In the genomic region with DNA sequence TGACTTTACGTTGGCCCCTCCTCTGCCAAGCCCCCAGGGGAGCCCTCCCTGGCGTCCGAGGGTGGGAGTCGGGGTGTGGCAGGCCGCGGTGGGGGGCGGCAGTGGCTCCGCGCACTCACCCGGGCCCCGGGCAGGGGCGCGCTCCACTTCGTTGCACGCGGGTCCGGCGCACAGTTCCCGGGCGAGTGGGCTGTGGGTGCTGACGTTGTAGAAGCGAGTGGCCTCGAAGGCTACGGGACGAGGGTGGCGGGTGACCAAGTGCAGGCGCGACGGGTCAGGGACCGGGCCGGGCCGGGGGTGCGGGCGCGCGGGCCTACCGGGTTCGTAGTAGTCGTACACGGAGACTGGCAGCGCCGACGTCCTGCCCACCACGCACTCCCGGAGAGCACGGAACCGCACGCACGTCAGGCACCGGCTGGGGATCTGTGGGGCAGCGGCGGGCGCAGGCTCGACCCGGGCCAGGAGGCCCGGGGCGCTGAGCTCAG, we compare ENCODE assay signal across 8 cellular contexts. TPM values are rescaled to one million over a fixed set of nuclear protein-coding genes. Genes with fewer than 3 reads are reported as not detected.
DNase-seq lines count a peak whose midpoint lies in the region; ATAC-seq, FAIRE-seq and TF ChIP-seq lines count a peak whose summit lies in the region.

No MANE protein-coding gene starts in this region.

- H4K20me1 ChIP-seq in GM12878 (ENCODE audit: control insufficient read depth, insufficient read depth), result no peaks in the 10 kb centered on the region

- peak overlapping the region; percentile 45; the same call in 1 of the 2 replicates for H3K9ac ChIP-seq in GM12878 (ENCODE audit: control insufficient read depth, insufficient read depth, low read length)

- CTCF ChIA-PET in GM12878 (lab: Yijun Ruan, JAX), result interaction anchor here (0.7 to 1.6 kb wide), 2 partner anchors 62 to 134 kb away, joined by 8 read pairs; no protein-coding TSS in a partner anchor

- DNase-seq in GM12878 (ENCODE audit: low read depth, low spot score) (no peak), left kidney (ENCODE audit: low read depth, low spot score) (peak; percentile 66), testis (peak; percentile 58), G401 (ENCODE audit: low spot score) (no peak), SIG-M5 treated with dmso at 0.1 percent for 504 hours (lab: John Stamatoyannopoulos, UW; ENCODE audit: unreplicated experiment) (no peak)

- H3K4me1 ChIP-seq in GM12878 (ENCODE audit: control insufficient read depth, insufficient read depth, low read length) (peaks cover 43% of the 10 kb centered on the region), testis (peaks cover 14% of the 10 kb centered on the region)

- TF ChIP-seq CTCF in GM12878 (IDR thresholded peaks at IDR 0.05 in 2 of 3, conservative IDR thresholded peaks at IDR 0.05 in 1 of 3; ENCODE audit: control insufficient read depth in 2 of 3, extremely low read depth in 1 of 3, insufficient read depth in 1 of 3, low read depth in 3 of 3, low read length in 3 of 3) (no peak), testis (IDR thresholded peaks at IDR 0.05) (no peak)

- H3K27me3 ChIP-seq in GM12878 (replicated peaks in 1 of 2; ENCODE audit: control insufficient read depth in 2 of 2, insufficient read depth in 2 of 2, low read length in 1 of 2), result no peaks in the 10 kb centered on the region
- no peaks in the 10 kb centered on the region for H3K27me3 ChIP-seq in testis

- no TSS peak for BruUV-seq in GM12878 (replicated peaks; lab: Mats Ljungman, UMichigan)

- H3K27ac ChIP-seq in GM12878 (ENCODE audit: control insufficient read depth, insufficient read depth) (peak overlapping the region; percentile 7; the same call in 1 of the 2 replicates), testis (peak overlapping the region; percentile 82)

- FAIRE-seq in GM12878 (lab: Jason Lieb, UNC), result no peak

- H3K4me2 ChIP-seq in GM12878 (ENCODE audit: control insufficient read depth, insufficient read depth), result peak overlapping the region; percentile 85

- H3K9me3 ChIP-seq in GM12878 (replicated peaks; ENCODE audit: control insufficient read depth, insufficient read depth, low read length), result no peaks in the 10 kb centered on the region; the same call in 2 of the 3 replicates
- no peaks in the 10 kb centered on the region for H3K9me3 ChIP-seq in testis

- RAD21 ChIA-PET in GM12878 (lab: Charles Lee; ENCODE audit: unreplicated experiment), result no interaction called here

- ATAC-seq in GM18861 (IDR thresholded peaks at IDR 0.05; ENCODE audit: unreplicated experiment) (peak; percentile 20), HG03159 (IDR thresholded peaks at IDR 0.05; ENCODE audit: unreplicated experiment) (peak; percentile 11), GM12878 (peak; percentile 42), HG03571 (IDR thresholded peaks at IDR 0.05; ENCODE audit: unreplicated experiment) (no peak)

- peak overlapping the region; percentile 83 for H2AFZ ChIP-seq in GM12878 (ENCODE audit: control insufficient read depth, low read depth, low read length)

- H3K36me3 ChIP-seq in GM12878 (ENCODE audit: control insufficient read depth in 2 of 2, insufficient read depth in 2 of 2, low read length in 1 of 2) (no peaks in the 10 kb centered on the region), testis (ENCODE audit: low read depth, missing control alignments) (no peaks in the 10 kb centered on the region)

- H3K4me3 ChIP-seq in GM12878, result peak overlapping the region; percentile 90
- H3K4me3 ChIP-seq in testis, result peak overlapping the region; percentile 61 to 74

- SMC1A ChIA-PET in GM12878 (lab: Charles Lee; ENCODE audit: uncharacterized antibody, unreplicated experiment), result no interaction called here

- in situ Hi-C loops in GM12878 (cut with MboI), result no loop called here
- in situ Hi-C loops in G401 (cut with HindIII; ENCODE audit: low sequenced_read_pairs), result no loop called here

- POLR2A ChIA-PET in GM12878 (lab: Charles Lee), result interaction anchor here (0.7 kb wide), 2 partner anchors 455 to 1554 kb away, joined by 3 to 4 read pairs; no protein-coding TSS in a partner anchor

- 16% methylated on average over 32 of the region's 57 CpGs for WGBS in GM12878 (ENCODE audit: insufficient coverage, insufficient replicate concordance, low lambda C conversion rate, missing lambda C conversion rate)
- WGBS in testis, 2 donors, result 21 to 47% methylated on average over 35 to 44 of the region's 57 CpGs

- no peaks in the 10 kb centered on the region for H3K79me2 ChIP-seq in GM12878 (ENCODE audit: control insufficient read depth, insufficient read depth, low read length)

- intact Hi-C loops in GM12878 (cut with micrococcal nuclease; ENCODE audit: unreplicated experiment) (loop anchor here (2.0 to 10.0 kb wide), 4 partner anchors 61 to 407 kb away; partner anchors contain the start of genes ABHD8, DDA1 and MRPL34), testis (cut with DNase I; ENCODE audit: low total_unique reads) (no loop called here)

- TF ChIP-seq RAD21 in GM12878 (IDR thresholded peaks at IDR 0.05; ENCODE audit: insufficient read depth, low read depth, low read length), result no peak

- no peak for TF ChIP-seq EP300 in GM12878 (IDR thresholded peaks at IDR 0.05; ENCODE audit: borderline replicate concordance in 1 of 2, control insufficient read depth in 1 of 2, low read depth in 2 of 2, low read length in 2 of 2)

- TF ChIP-seq POLR2A in GM12878 (IDR thresholded peaks at IDR 0.05; ENCODE audit: low read depth, low read length) (peak; percentile 28; the same call in 1 of the 2 replicates), testis (IDR thresholded peaks at IDR 0.05) (no peak)

TF ChIP-seq in GM12878, 131 proteins besides CTCF, POLR2A, EP300 and RAD21 (continues in another document):
- no peak for TF ChIP-seq SIN3A (IDR thresholded peaks at IDR 0.05; ENCODE audit: low read depth, low read length)
- peak; percentile 19; the same call in 1 of the 2 replicates for TF ChIP-seq IKZF1 (conservative IDR thresholded peaks at IDR 0.05)
- 0 out of 2 replicates have a peak, but pooled peaks have one; percentile 21 for TF ChIP-seq ZNF207 (IDR thresholded peaks at IDR 0.05; ENCODE audit: borderline replicate concordance)
- TF ChIP-seq IRF5 (IDR thresholded peaks at IDR 0.05; ENCODE audit: borderline replicate concordance), result no peak
- TF ChIP-seq, protein P1, sequence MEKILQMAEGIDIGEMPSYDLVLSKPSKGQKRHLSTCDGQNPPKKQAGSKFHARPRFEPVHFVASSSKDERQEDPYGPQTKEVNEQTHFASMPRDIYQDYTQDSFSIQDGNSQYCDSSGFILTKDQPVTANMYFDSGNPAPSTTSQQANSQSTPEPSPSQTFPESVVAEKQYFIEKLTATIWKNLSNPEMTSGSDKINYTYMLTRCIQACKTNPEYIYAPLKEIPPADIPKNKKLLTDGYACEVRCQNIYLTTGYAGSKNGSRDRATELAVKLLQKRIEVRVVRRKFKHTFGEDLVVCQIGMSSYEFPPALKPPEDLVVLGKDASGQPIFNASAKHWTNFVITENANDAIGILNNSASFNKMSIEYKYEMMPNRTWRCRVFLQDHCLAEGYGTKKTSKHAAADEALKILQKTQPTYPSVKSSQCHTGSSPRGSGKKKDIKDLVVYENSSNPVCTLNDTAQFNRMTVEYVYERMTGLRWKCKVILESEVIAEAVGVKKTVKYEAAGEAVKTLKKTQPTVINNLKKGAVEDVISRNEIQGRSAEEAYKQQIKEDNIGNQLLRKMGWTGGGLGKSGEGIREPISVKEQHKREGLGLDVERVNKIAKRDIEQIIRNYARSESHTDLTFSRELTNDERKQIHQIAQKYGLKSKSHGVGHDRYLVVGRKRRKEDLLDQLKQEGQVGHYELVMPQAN (conservative IDR thresholded peaks at IDR 0.05), result 0 out of 2 replicates have a peak, but pooled peaks have one; percentile 57
- TF ChIP-seq JUNB (IDR thresholded peaks at IDR 0.05), result no peak
- TF ChIP-seq SIX5 (IDR thresholded peaks at IDR 0.05; ENCODE audit: low read depth, low read length, severe bottlenecking), result no peak
- TF ChIP-seq LARP7 (IDR thresholded peaks at IDR 0.05), result peak; percentile 73
- peak; percentile 70 for TF ChIP-seq MEF2B (IDR thresholded peaks at IDR 0.05; ENCODE audit: partially characterized antibody, poor library complexity, severe bottlenecking)
- peak in 1 of 2 experiments; percentile 51; a peak in 2 of 4 replicates for TF ChIP-seq BHLHE40 (IDR thresholded peaks at IDR 0.05; ENCODE audit: borderline replicate concordance in 1 of 2, low read depth in 2 of 2, low read length in 1 of 2)
- TF ChIP-seq PML (IDR thresholded peaks at IDR 0.05; ENCODE audit: low read length), result no peak

RNA-seq across cellular contexts. Expression of gene F2RL3, which starts 8.8 kb away (rescaled TPM):
- total RNA-seq in GM12878 (2013; cell fraction: nucleolus; rRNA removed), result 0.13 and 0.17 TPM in 2 replicates
- 0.38 and 0.51 TPM in 2 replicates for total RNA-seq in GM12878 (2014; rRNA removed)
- 0.13 and 0.23 TPM in 2 replicates for total RNA-seq in GM12878 (2014; rRNA removed; fragmentation: Illumina TruSeq; extraction: Trizol)
- 0.74 and 0.85 TPM in 2 replicates for total RNA-seq in GM12878 (2021)
- polyA plus RNA-seq in GM12878 (2011; ENCODE audit: low read depth), result 0.08 TPM
- polyA plus RNA-seq in GM12878 (2011; rRNA removed), result 0.01 and 0.03 TPM in 2 replicates
- 0.07 and 0.12 TPM in 2 replicates for polyA plus RNA-seq in GM12878 (2011; cell fraction: cytosol; rRNA removed)
- 0.09 and 0.16 TPM in 2 replicates for polyA plus RNA-seq in GM12878 (2011; cell fraction: nucleus; rRNA removed)
- polyA plus RNA-seq in GM12878 (2012), result 0.21 and 0.30 TPM in 2 replicates
- polyA plus RNA-seq in GM12878 (2014; fragmentation: Illumina TruSeq; extraction: Trizol), result 0.14 and 0.24 TPM in 2 replicates
- polyA plus RNA-seq in GM12878 (2014; fragmentation: Nextera tagmentation; extraction: Ambion mirVana), result under 1 TPM; 0.05 to 0.13 TPM
- polyA plus RNA-seq in GM12878 (2014; rRNA removed), result 0.35 and 0.48 TPM in 2 replicates
- polyA plus RNA-seq in GM12878 (2016; fragmentation: Nextera tagmentation; extraction: Ambion mirVana), result 1 to 10 TPM in 1 of 2 experiments, under 1 TPM in 1; 0.88 to 1.2 TPM
- polyA minus RNA-seq in GM12878 (2011; rRNA and poly(A)+ RNA removed), result 0.15 TPM in 1 of 2 replicates, not detected in the other
- polyA minus RNA-seq in GM12878 (2011; cell fraction: cytosol; rRNA and poly(A)+ RNA removed), result not detected in 2 replicates
- polyA minus RNA-seq in GM12878 (2011; cell fraction: nucleus; rRNA and poly(A)+ RNA removed), result 0.24 and 0.77 TPM in 2 replicates
- 1 to 10 TPM; 4.6 to 6.9 TPM for total RNA-seq in testis
- polyA plus RNA-seq in testis (ENCODE audit: insufficient read depth, low read depth, low replicate concordance), result 4.4 TPM
- total RNA-seq in G401 (2014; rRNA removed; shearing (Covaris generic)), result not detected in 2 replicates

Comparison
In these comparisons a context has a peak if more than half of its experiments do, and no peak if none do; other contexts are left out.
1. DNase-seq: peak in left kidney (single experiment) and testis (single experiment); none in GM12878 (single experiment), G401 (single experiment) and SIG-M5 treated with dmso at 0.1 percent for 504 hours (single experiment).